In the genomic region with DNA sequence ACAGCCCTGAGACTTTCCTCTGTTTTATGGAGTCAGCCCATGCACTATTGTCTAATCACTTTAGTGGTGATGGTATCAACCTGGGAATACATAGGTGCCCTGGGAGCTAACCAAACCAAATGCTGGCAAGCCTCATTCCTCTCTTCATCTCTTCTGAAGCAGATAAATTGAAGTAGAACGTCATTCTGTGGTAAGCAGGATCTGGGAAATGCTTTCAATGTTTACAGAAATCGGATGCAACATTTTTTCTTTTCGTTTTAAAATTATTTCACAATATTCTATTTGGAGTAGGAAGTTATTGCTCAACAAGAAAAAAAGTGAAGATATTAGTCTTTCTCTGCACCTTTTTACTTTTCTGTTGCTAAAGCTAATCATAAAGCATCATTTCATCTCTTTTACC, we compare ENCODE assay signal across 1 cellular context.
A peak's percentile ranks its signal among the peaks of the same experiment; 100 is the strongest.
TF ChIP-seq lines count a peak whose summit lies in the region.

No MANE protein-coding gene starts in this region.

TF ChIP-seq in A549, 52 proteins besides CTCF, POLR2A, EP300 and RAD21 (continued from another document):
- TF ChIP-seq CEBPB (IDR thresholded peaks at IDR 0.05) (peak; percentile 96 to 98), JUN (IDR thresholded peaks at IDR 0.05) (peak; percentile 79 to 87; a peak in 4 of 5 replicates), RARB (CRISPR knock-in tag; IDR thresholded peaks at IDR 0.05) (no peak), TFCP2L1 (CRISPR knock-in tag; IDR thresholded peaks at IDR 0.05) (no peak)
- TF ChIP-seq, protein P1, sequence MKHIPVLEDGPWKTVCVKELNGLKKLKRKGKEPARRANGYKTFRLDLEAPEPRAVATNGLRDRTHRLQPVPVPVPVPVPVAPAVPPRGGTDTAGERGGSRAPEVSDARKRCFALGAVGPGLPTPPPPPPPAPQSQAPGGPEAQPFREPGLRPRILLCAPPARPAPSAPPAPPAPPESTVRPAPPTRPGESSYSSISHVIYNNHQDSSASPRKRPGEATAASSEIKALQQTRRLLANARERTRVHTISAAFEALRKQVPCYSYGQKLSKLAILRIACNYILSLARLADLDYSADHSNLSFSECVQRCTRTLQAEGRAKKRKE (CRISPR knock-in tag; IDR thresholded peaks at IDR 0.05; ENCODE audit: low read depth), result no peak
TF ChIP-seq in A549: peak in this region for 8.
